ENCODE assay signal across 25 cellular contexts in the genomic region with DNA sequence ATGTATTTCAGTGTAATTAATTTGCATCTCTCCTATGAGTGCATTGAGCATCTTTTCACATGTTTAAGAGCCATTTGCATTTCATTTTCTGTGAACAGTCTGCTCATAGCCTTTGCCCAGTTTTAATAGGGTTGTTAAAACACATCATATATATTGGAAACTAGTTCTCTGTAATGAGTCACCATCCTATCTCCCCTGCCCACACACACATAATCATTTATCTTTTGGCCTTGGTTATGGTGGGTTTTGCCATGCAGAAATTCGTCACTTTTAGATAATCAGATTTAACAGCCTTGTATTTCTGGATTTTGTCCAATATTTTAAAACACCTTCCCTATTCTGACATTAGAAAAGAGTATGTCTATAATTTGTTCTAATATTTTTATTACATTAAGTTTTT. TPM values are rescaled to one million over a fixed set of nuclear protein-coding genes. Genes with fewer than 3 reads are reported as not detected.
"Had no signal": no experiment of that assay in that cellular context is flagged by ENCODE, and none has a peak within 500 bp of the region (broad histone marks: within the 10 kb centered on the region; RNA-seq: fewer than 3 reads in every experiment).

No MANE protein-coding gene starts in this region.

- H3K4me1 ChIP-seq: left lung, suprapubic skin, vagina had no signal

- H3K36me3 ChIP-seq: adrenal gland, left lung, suprapubic skin, vagina had no signal

- FAIRE-seq: frontal cortex had no signal

- H3K27me3 ChIP-seq: adrenal gland, left lung, suprapubic skin, vagina had no signal

- H3K27ac ChIP-seq: adrenal gland, left lung, suprapubic skin, vagina, VCaP had no signal

- DNase-seq: activated CD4-positive, alpha-beta T cell treated with anti-CD3 and anti-CD28 coated beads, Interleukin-2, amount 50 U/mL, for 1 hour; activated CD4-positive, CD25-positive, alpha-beta regulatory T cell treated with anti-CD3 and anti-CD28 coated beads, Interleukin-2, amount 50 U/mL, for 72 hours; activated CD8-positive, alpha-beta memory T cell treated with anti-CD3 and anti-CD28 coated beads, Interleukin-2, amount 50 U/mL, for 4 hours; activated effector memory CD4-positive, alpha-beta T cell treated with Interleukin-2 at 50 U/mL for 16 hours; activated naive CD4-positive, alpha-beta T cell treated with anti-CD3 and anti-CD28 coated beads, Interleukin-2, amount 10 ng/mL, durations not matched to agents 7 days and 5 days; activated T-cell treated with anti-CD3 and anti-CD28 coated beads, Interleukin-2, amount 50 U/mL, for 48 hours; dermis blood vessel endothelial cell; effector memory CD4-positive, alpha-beta T cell; head of caudate nucleus; left lung; mammary epithelial cell; midbrain; stimulated activated CD4-positive, alpha-beta T cell treated with anti-CD3 and anti-CD28 coated beads, Interleukin-12 subunit alpha, Interleukin-12 subunit beta, amount 100 ng/mL, for 4 hours; stimulated activated CD4-positive, alpha-beta T cell treated with anti-CD3 and anti-CD28 coated beads, Interleukin-1b, Interleukin-23, amount 100 ng/mL, for 48 hours; stimulated activated CD8-positive, alpha-beta memory T cell treated with anti-CD3 and anti-CD28 coated beads, Interleukin-4, amount 100 ng/mL, for 48 hours; stimulated activated naive CD4-positive, alpha-beta T cell treated with Interleukin-2 at 50 U/mL for 16 hours; T-cell; T-helper 9 cell had no signal

- ATAC-seq: left lung, T-cell had no signal

- H3K9me3 ChIP-seq: adrenal gland, suprapubic skin, vagina had no signal

- H3K4me3 ChIP-seq: adrenal gland, left lung, suprapubic skin, vagina had no signal

RNA-seq across cellular contexts. Expression of a gene that starts 11.9 kb away (rescaled TPM):
- total RNA-seq: adrenal gland, cardiac septum, kidney epithelial cell, left lung, suprapubic skin, T-cell, vagina had no signal
